8 cellular contexts compared by ENCODE assay signal in genomic region chr15:99213187-99213811, GRCh38. TPM values are rescaled to one million over a fixed set of nuclear protein-coding genes. Genes with fewer than 3 reads are reported as not detected.
DNase-seq lines count a peak whose midpoint lies in the region; ATAC-seq, FAIRE-seq and TF ChIP-seq lines count a peak whose summit lies in the region.

No MANE protein-coding gene starts in this region.

- H3K4me3 ChIP-seq in epithelial cell of esophagus (ENCODE audit: low read length): no peak overlapping the region
- H3K4me3 ChIP-seq in muscle layer of duodenum (ENCODE audit: low read depth in 1 of 2, low read length in 2 of 2): no peak overlapping the region

- ATAC-seq in HG03354 (IDR thresholded peaks at IDR 0.05; ENCODE audit: poor library complexity, severe bottlenecking, unreplicated experiment): peak; percentile 92

- TF ChIP-seq CTCF in epithelial cell of esophagus (IDR thresholded peaks at IDR 0.05; ENCODE audit: insufficient read depth, low read depth, low read length, missing control alignments): peak; percentile 94

- peak; percentile 85 for FAIRE-seq in GM18507 (lab: Jason Lieb, UNC)

- no peaks in the 10 kb centered on the region for H3K27me3 ChIP-seq in muscle layer of duodenum (ENCODE audit: low read depth, low read length)

- peak overlapping the region; percentile 86 for H3K27ac ChIP-seq in muscle layer of duodenum (ENCODE audit: low read length)

- H3K36me3 ChIP-seq in muscle layer of duodenum (ENCODE audit: control insufficient read depth in 1 of 2, insufficient read depth in 2 of 2, low read length in 2 of 2): peaks cover 12 to 13% of the 10 kb centered on the region in 2 donors

- DNase-seq in A172 (ENCODE audit: low spot score) (peak; percentile 59), GM18507 (ENCODE audit: extremely low spot score, insufficient read length, low read depth) (peak; percentile 33), NCI-H82 (lab: John Stamatoyannopoulos, UW) (peak; percentile 72), epithelial cell of esophagus (ENCODE audit: low read depth) (peak; percentile 69)
- DNase-seq in activated CD8-positive, alpha-beta memory T cell treated with anti-CD3 and anti-CD28 coated beads, Interleukin-2, amount 50 U/mL, for 24 hours (ENCODE audit: extremely low read depth): peak; percentile 12
- peak; percentile 22 for DNase-seq in stimulated activated CD8-positive, alpha-beta memory T cell treated with anti-CD3 and anti-CD28 coated beads, Interleukin-7, amount 100 ng/mL, for 24 hours (ENCODE audit: low read depth)

- no peaks in the 10 kb centered on the region for H3K9me3 ChIP-seq in muscle layer of duodenum (ENCODE audit: control insufficient read depth in 1 of 2, low read length in 2 of 2)

- H3K4me1 ChIP-seq in muscle layer of duodenum (ENCODE audit: control insufficient read depth in 1 of 2, insufficient read depth in 2 of 2, low read length in 2 of 2): peaks cover 0 to 5% of the 10 kb centered on the region in 2 donors

RNA-seq across cellular contexts. Expression of gene TTC23, which starts 36.1 kb away (rescaled TPM):
- total RNA-seq in A172 (2014; rRNA removed; shearing (Covaris generic)): 13.5 and 15.0 TPM in 2 replicates

RNA-seq across cellular contexts. Expression of gene LRRC28, which starts 38.0 kb away (rescaled TPM):
- 14.0 and 20.8 TPM in 2 replicates for total RNA-seq in A172 (2014; rRNA removed; shearing (Covaris generic))

Comparison
In these comparisons a context has a peak if more than half of its experiments do, and no peak if none do; other contexts are left out.
1. DNase-seq: peak in every context shown above with its lines; median percentile 72 in NCI-H82; 69 in epithelial cell of esophagus; 59 in A172; 33 in GM18507; 22 in stimulated activated CD8-positive, alpha-beta memory T cell treated with anti-CD3 and anti-CD28 coated beads, Interleukin-7, amount 100 ng/mL, for 24 hours; 12 in activated CD8-positive, alpha-beta memory T cell treated with anti-CD3 and anti-CD28 coated beads, Interleukin-2, amount 50 U/mL, for 24 hours.